ENCODE assay signal across 8 cellular contexts in the genomic region with DNA sequence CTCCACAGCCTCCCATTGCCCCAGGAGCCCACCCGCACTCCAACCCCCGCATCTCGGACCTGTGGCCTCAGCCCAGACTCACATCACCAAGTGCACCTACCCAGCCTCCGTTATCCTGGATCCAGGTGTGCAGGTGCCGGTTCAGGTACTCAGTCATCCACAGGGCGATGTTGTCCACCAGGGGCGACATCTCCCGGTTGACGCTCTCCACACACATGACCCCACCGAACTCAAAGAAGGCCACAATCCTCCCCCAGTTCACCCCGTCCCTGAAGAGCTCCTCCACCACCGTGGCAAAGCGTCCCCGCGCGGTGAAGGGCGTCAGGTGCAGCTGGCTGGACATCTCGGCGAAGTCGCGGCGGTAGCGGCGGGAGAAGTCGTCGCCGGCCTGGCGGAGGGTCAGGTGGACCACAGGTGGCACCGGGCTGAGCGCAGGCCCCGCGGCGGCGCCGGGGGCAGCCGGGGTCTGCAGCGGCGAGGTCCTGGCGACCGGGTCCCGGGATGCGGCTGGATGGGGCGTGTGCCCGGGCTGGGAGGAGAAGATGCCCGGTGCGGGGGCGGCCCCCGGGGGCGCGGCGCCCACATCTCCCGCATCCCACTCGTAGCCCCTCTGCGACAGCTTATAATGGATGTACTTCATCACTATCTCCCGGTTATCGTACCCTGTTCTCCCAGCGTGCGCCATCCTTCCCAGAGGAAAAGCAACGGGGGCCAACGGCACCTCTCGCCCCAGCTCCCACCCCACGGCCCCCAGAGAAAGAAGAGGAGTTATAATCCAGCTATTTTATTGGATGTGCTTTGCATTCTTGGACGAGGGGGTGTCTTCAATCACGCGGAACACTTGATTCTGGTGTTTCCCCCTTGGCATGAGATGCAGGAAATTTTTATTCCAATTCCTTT. TPM values are rescaled to one million over a fixed set of nuclear protein-coding genes. Genes with fewer than 3 reads are reported as not detected.
DNase-seq lines count a peak whose midpoint lies in the region; ATAC-seq and TF ChIP-seq lines count a peak whose summit lies in the region.

No MANE protein-coding gene starts in this region.

- no peaks in the 10 kb centered on the region for H3K9me2 ChIP-seq in PC-3 (replicated peaks; ENCODE audit: low read length)

- BruUV-seq in PC-3 (replicated peaks; lab: Mats Ljungman, UMichigan), result no TSS peak

- peak overlapping the region; percentile 95; the same call in 1 of the 2 replicates for H2AFZ ChIP-seq in PC-3 (ENCODE audit: low read length)

- no peaks in the 10 kb centered on the region for H3K9me3 ChIP-seq in BLaER1
- no peaks in the 10 kb centered on the region for H3K9me3 ChIP-seq in PC-3 (ENCODE audit: low read length)
- no peaks in the 10 kb centered on the region for H3K9me3 ChIP-seq in upper lobe of left lung

- TF ChIP-seq EP300 in upper lobe of left lung (IDR thresholded peaks at IDR 0.05), result no peak

- no peaks in the 10 kb centered on the region for H3K79me2 ChIP-seq in PC-3 (ENCODE audit: low read length)

- TF ChIP-seq CTCF in PC-3 (conservative IDR thresholded peaks at IDR 0.05; ENCODE audit: low read depth, low read length) (no peak), upper lobe of left lung (IDR thresholded peaks at IDR 0.05) (peak in 5 of 6 experiments; percentile 61 to 83 (median 81))

- H4K20me1 ChIP-seq in BLaER1 (peaks cover 55% of the 10 kb centered on the region), PC-3 (ENCODE audit: low read length) (no peaks in the 10 kb centered on the region)

- intact Hi-C loops in PC-3 (cut with micrococcal nuclease) (no loop called here), head of caudate nucleus (cut with DNase I) (no loop called here)

- DNase-seq in PC-3, result no peak
- DNase-seq in activated effector memory CD4-positive, alpha-beta T cell treated with Interleukin-2 at 50 U/mL for 16 hours, result peak; percentile 76
- peak in 41 of 42 donors; percentile 45 to 84 (median 68) for DNase-seq in head of caudate nucleus
- peak; percentile 68 for DNase-seq in pons (ENCODE audit: low spot score)
- peak; percentile 61 to 92 for DNase-seq in upper lobe of left lung

- H3K27me3 ChIP-seq in BLaER1 (no peaks in the 10 kb centered on the region), PC-3 (ENCODE audit: low read length) (no peaks in the 10 kb centered on the region), upper lobe of left lung (peaks cover 0 to 5% (median 2%) of the 10 kb centered on the region in 4 donors)

- CTCF ChIA-PET in PC-3 (lab: Charles Lee), result no interaction called here

- ATAC-seq in GM19035 (IDR thresholded peaks at IDR 0.05; ENCODE audit: unreplicated experiment) (peak; percentile 38), HG03354 (IDR thresholded peaks at IDR 0.05; ENCODE audit: poor library complexity, severe bottlenecking, unreplicated experiment) (peak; percentile 60), PC-3 (no peak), upper lobe of left lung (ENCODE audit: low FRiP score in 2 of 2) (peak; percentile 12 to 45)

- H3K4me2 ChIP-seq in BLaER1, result peak overlapping the region; percentile 72
- H3K4me2 ChIP-seq in PC-3 (ENCODE audit: low read length), result peak overlapping the region; percentile 99

- WGBS in upper lobe of left lung, 2 donors, result 11 to 14% methylated on average over 14 to 51 of the region's 65 CpGs

- H3K4me1 ChIP-seq in BLaER1 (peaks cover 58% of the 10 kb centered on the region), PC-3 (ENCODE audit: insufficient read depth, low read length) (peaks cover 27% of the 10 kb centered on the region), upper lobe of left lung (peaks cover 13 to 37% (median 25%) of the 10 kb centered on the region in 4 donors)

- peak overlapping the region; percentile 92 for H3K4me3 ChIP-seq in BLaER1
- peak overlapping the region; percentile 84 for H3K4me3 ChIP-seq in PC-3 (ENCODE audit: low read length)
- peak overlapping the region; percentile 30 to 90 (median 78) for H3K4me3 ChIP-seq in upper lobe of left lung

- POLR2A ChIA-PET in PC-3 (lab: Charles Lee; ENCODE audit: unreplicated experiment), result interaction anchor here (0.7 kb wide), 1 partner anchor 199 kb away, joined by 4 read pairs; no protein-coding TSS in a partner anchor

- H3K9ac ChIP-seq in BLaER1, result peak overlapping the region; percentile 97
- H3K9ac ChIP-seq in PC-3 (ENCODE audit: low read length), result no peak overlapping the region

- H3F3A ChIP-seq in PC-3 (ENCODE audit: low read length, unreplicated experiment), result no peaks in the 10 kb centered on the region

- H3K36me3 ChIP-seq in BLaER1 (peaks cover 11% of the 10 kb centered on the region; the same call in 1 of the 2 replicates), PC-3 (ENCODE audit: low read depth, low read length) (no peaks in the 10 kb centered on the region), upper lobe of left lung (no peaks in the 10 kb centered on the region)

- peak in 1 of 4 donors; percentile 15 for TF ChIP-seq POLR2A in upper lobe of left lung (IDR thresholded peaks at IDR 0.05)

- peak overlapping the region; percentile 97 for H3K27ac ChIP-seq in BLaER1
- H3K27ac ChIP-seq in PC-3 (ENCODE audit: low read length), result no peak overlapping the region
- H3K27ac ChIP-seq in upper lobe of left lung, result peak overlapping the region in 2 of 4 donors; percentile 66 to 73

RNA-seq across cellular contexts. Expression of a gene that starts 1.3 kb away (rescaled TPM):
- total RNA-seq in PC-3 (2014; rRNA removed) (1.3 and 1.5 TPM in 2 replicates), upper lobe of left lung (10 to 100 TPM in 4 of 6 donors, 1 to 10 TPM in 2; 5.9 to 19.9 (median 11.4) TPM)

RNA-seq across cellular contexts. Expression of a gene that starts 48.8 kb away (rescaled TPM):
- total RNA-seq in PC-3 (2014; rRNA removed), result 15.8 and 16.1 TPM in 2 replicates
- 10 to 100 TPM; 26.2 to 68.8 (median 45.2) TPM for total RNA-seq in upper lobe of left lung
